ENCODE assay signal across 1 cellular context in the genomic region with DNA sequence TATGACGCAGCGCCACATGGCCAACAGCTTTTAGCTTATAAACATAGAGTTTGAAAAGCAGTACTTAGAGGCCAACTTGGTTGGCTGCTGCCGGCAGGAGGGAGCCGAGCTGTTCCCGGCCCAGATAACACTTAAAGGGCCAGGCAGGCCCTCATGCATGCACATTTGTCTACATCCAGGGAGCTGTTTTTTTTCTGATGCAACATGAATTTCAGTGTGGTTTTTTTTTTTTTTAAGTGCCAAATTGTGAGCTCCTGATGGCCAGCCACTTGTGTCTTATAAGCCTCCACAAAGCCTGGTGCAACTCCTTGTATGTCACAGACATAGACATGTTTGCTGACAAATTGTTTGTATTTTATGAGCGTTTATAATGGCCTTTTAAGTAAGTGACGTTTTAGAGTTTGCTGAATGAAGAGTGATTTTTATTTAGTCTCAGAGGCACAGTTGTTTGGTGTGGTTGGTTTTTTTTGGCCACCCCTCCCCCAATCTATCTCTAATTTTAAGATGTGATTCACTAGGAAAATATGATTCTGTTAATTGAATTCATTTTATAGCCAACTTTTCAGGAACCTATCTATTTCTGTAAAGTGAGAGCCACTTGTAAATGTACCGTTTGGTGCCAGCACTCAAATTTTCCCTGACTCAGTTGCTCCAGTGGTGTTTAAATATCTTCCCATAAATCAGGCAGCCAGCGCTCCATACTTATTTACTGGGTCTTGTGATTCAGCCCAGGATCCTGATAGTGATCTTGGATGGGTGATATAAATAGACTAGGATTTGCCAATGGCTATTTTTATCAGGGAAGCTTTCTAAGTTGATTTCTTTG.
TF ChIP-seq lines count a peak whose summit lies in the region.

No MANE protein-coding gene starts in this region.

TF ChIP-seq in K562, 482 proteins besides CTCF, POLR2A, EP300 and RAD21 (continued from another document and continues in another):
- no peak for TF ChIP-seq AFF4 (CRISPR knock-in tag; IDR thresholded peaks at IDR 0.05)
- TF ChIP-seq JUND (IDR thresholded peaks at IDR 0.05; ENCODE audit: borderline replicate concordance, low read depth, low read length) = 0 out of 2 replicates have a peak, but pooled peaks have one; percentile 50
- TF ChIP-seq JUND (tag; IDR thresholded peaks at IDR 0.05; ENCODE audit: borderline replicate concordance, low read depth, low read length) = no peak
- TF ChIP-seq L3MBTL2 (IDR thresholded peaks at IDR 0.05) = peak; percentile 89
- TF ChIP-seq ZNF584 (CRISPR knock-in tag; IDR thresholded peaks at IDR 0.05; ENCODE audit: low read depth) = no peak
- TF ChIP-seq ZNF695 (CRISPR knock-in tag; IDR thresholded peaks at IDR 0.05) = no peak
- TF ChIP-seq HDGF (IDR thresholded peaks at IDR 0.05) = 0 out of 2 replicates have a peak, but pooled peaks have one; percentile 62
- TF ChIP-seq, protein P1, sequence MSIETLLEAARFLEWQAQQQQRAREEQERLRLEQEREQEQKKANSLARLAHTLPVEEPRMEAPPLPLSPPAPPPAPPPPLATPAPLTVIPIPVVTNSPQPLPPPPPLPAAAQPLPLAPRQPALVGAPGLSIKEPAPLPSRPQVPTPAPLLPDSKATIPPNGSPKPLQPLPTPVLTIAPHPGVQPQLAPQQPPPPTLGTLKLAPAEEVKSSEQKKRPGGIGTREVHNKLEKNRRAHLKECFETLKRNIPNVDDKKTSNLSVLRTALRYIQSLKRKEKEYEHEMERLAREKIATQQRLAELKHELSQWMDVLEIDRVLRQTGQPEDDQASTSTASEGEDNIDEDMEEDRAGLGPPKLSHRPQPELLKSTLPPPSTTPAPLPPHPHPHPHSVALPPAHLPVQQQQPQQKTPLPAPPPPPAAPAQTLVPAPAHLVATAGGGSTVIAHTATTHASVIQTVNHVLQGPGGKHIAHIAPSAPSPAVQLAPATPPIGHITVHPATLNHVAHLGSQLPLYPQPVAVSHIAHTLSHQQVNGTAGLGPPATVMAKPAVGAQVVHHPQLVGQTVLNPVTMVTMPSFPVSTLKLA (conservative IDR thresholded peaks at IDR 0.05) = peak; percentile 73 to 85
- peak; percentile 53; the same call in 1 of the 2 replicates for TF ChIP-seq CREM (IDR thresholded peaks at IDR 0.05; ENCODE audit: low read depth)
- TF ChIP-seq TOE1 (IDR thresholded peaks at IDR 0.05; ENCODE audit: borderline replicate concordance) = 0 out of 2 replicates have a peak, but pooled peaks have one; percentile 22
- TF ChIP-seq TOE1 (CRISPR knock-in tag; IDR thresholded peaks at IDR 0.05; ENCODE audit: borderline replicate concordance, low read depth) = no peak
- TF ChIP-seq ARNT (IDR thresholded peaks at IDR 0.05) = peak in 1 of 2 experiments; percentile 54; a peak in 1 of 4 replicates
- no peak for TF ChIP-seq U2AF1 (optimal IDR thresholded peaks at IDR 0.05; ENCODE audit: low read depth, low read length)
- TF ChIP-seq CEBPB (tag; IDR thresholded peaks at IDR 0.05) = peak; percentile 42; the same call in 1 of the 2 replicates
- TF ChIP-seq BHLHE40 (IDR thresholded peaks at IDR 0.05; ENCODE audit: low read length) = peak; percentile 42; the same call in 1 of the 2 replicates
- TF ChIP-seq NR2F6 (CRISPR knock-in tag; IDR thresholded peaks at IDR 0.05) = no peak
- TF ChIP-seq SMAD4 (CRISPR knock-in tag; conservative IDR thresholded peaks at IDR 0.05) = peak; percentile 51
- no peak for TF ChIP-seq CREBBP (IDR thresholded peaks at IDR 0.05; ENCODE audit: low read depth, low read length)
- no peak for TF ChIP-seq HMG20B (CRISPR knock-in tag; IDR thresholded peaks at IDR 0.05)
- TF ChIP-seq TCF3 (CRISPR knock-in tag; IDR thresholded peaks at IDR 0.05) = peak; percentile 32; the same call in 1 of the 2 replicates
- TF ChIP-seq MLLT1 (IDR thresholded peaks at IDR 0.05) = no peak
- TF ChIP-seq, protein P2, sequence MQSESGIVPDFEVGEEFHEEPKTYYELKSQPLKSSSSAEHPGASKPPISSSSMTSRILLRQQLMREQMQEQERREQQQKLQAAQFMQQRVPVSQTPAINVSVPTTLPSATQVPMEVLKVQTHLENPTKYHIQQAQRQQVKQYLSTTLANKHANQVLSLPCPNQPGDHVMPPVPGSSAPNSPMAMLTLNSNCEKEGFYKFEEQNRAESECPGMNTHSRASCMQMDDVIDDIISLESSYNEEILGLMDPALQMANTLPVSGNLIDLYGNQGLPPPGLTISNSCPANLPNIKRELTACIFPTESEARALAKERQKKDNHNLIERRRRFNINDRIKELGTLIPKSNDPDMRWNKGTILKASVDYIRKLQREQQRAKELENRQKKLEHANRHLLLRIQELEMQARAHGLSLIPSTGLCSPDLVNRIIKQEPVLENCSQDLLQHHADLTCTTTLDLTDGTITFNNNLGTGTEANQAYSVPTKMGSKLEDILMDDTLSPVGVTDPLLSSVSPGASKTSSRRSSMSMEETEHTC (IDR thresholded peaks at IDR 0.05) = 0 out of 2 replicates have a peak, but pooled peaks have one; percentile 41
- peak; percentile 73 to 79; a peak in 2 of 4 replicates for TF ChIP-seq FOXA3 (CRISPR knock-in tag; conservative IDR thresholded peaks at IDR 0.05 in 1 of 2, IDR thresholded peaks at IDR 0.05 in 1 of 2)
- peak in 1 of 2 experiments; percentile 34; a peak in 1 of 4 replicates for TF ChIP-seq TRIM24 (IDR thresholded peaks at IDR 0.05)
- TF ChIP-seq DNMT1 (IDR thresholded peaks at IDR 0.05) = no peak
- TF ChIP-seq, protein P3, sequence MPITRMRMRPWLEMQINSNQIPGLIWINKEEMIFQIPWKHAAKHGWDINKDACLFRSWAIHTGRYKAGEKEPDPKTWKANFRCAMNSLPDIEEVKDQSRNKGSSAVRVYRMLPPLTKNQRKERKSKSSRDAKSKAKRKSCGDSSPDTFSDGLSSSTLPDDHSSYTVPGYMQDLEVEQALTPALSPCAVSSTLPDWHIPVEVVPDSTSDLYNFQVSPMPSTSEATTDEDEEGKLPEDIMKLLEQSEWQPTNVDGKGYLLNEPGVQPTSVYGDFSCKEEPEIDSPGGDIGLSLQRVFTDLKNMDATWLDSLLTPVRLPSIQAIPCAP (CRISPR knock-in tag; IDR thresholded peaks at IDR 0.05; ENCODE audit: borderline replicate concordance) = no peak
- TF ChIP-seq NFATC3 (IDR thresholded peaks at IDR 0.05) = 0 out of 2 replicates have a peak, but pooled peaks have one; percentile 35
- no peak for TF ChIP-seq HES1 (IDR thresholded peaks at IDR 0.05; ENCODE audit: low read depth)
- TF ChIP-seq MAX (CRISPR knock-in tag; IDR thresholded peaks at IDR 0.05) = peak; percentile 79
- no peak for TF ChIP-seq FOXJ3 (CRISPR knock-in tag; IDR thresholded peaks at IDR 0.05)
- TF ChIP-seq ARID3A (IDR thresholded peaks at IDR 0.05; ENCODE audit: borderline replicate concordance, low read depth, low read length) = no peak
- no peak for TF ChIP-seq HNRNPLL (IDR thresholded peaks at IDR 0.05; ENCODE audit: low read depth, low read length, poor library complexity, severe bottlenecking)
- no peak for TF ChIP-seq CREB1 (IDR thresholded peaks at IDR 0.05)
- TF ChIP-seq CREB1 (CRISPR knock-in tag; IDR thresholded peaks at IDR 0.05) = no peak
- TF ChIP-seq, protein P4, sequence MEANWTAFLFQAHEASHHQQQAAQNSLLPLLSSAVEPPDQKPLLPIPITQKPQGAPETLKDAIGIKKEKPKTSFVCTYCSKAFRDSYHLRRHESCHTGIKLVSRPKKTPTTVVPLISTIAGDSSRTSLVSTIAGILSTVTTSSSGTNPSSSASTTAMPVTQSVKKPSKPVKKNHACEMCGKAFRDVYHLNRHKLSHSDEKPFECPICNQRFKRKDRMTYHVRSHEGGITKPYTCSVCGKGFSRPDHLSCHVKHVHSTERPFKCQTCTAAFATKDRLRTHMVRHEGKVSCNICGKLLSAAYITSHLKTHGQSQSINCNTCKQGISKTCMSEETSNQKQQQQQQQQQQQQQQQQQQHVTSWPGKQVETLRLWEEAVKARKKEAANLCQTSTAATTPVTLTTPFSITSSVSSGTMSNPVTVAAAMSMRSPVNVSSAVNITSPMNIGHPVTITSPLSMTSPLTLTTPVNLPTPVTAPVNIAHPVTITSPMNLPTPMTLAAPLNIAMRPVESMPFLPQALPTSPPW (CRISPR knock-in tag; IDR thresholded peaks at IDR 0.05) = peak; percentile 27; the same call in 1 of the 2 replicates
- peak; percentile 78 for TF ChIP-seq FOXM1 (IDR thresholded peaks at IDR 0.05; ENCODE audit: low read depth)
- no peak for TF ChIP-seq FOXM1 (CRISPR knock-in tag; IDR thresholded peaks at IDR 0.05; ENCODE audit: low read depth)
- TF ChIP-seq GABPB1 (CRISPR knock-in tag; IDR thresholded peaks at IDR 0.05) = 0 out of 2 replicates have a peak, but pooled peaks have one; percentile 26
- TF ChIP-seq ATF7 (IDR thresholded peaks at IDR 0.05) = no peak; the same call in none of the 2 replicates
- peak; percentile 44; the same call in 1 of the 2 replicates for TF ChIP-seq SMARCA4 (IDR thresholded peaks at IDR 0.05)
- TF ChIP-seq SMARCE1 (IDR thresholded peaks at IDR 0.05) = no peak
- TF ChIP-seq MYBL2 (IDR thresholded peaks at IDR 0.05; ENCODE audit: low read depth) = peak; percentile 61
- TF ChIP-seq MYBL2 (CRISPR knock-in tag; IDR thresholded peaks at IDR 0.05; ENCODE audit: borderline replicate concordance) = no peak
- TF ChIP-seq RNF2 (IDR thresholded peaks at IDR 0.05) = peak; percentile 25; the same call in 1 of the 2 replicates
- TF ChIP-seq ZNF224 (CRISPR knock-in tag; IDR thresholded peaks at IDR 0.05) = no peak
- TF ChIP-seq MEF2D (tag; conservative IDR thresholded peaks at IDR 0.05; ENCODE audit: low read depth) = peak; percentile 91
- TF ChIP-seq ESRRA (IDR thresholded peaks at IDR 0.05; ENCODE audit: borderline replicate concordance, low read depth) = no peak
- TF ChIP-seq PPARD (CRISPR knock-in tag; IDR thresholded peaks at IDR 0.05) = no peak
- peak; percentile 56 for TF ChIP-seq CXXC5 (CRISPR knock-in tag; IDR thresholded peaks at IDR 0.05)
- no peak for TF ChIP-seq ATF1 (CRISPR knock-in tag; IDR thresholded peaks at IDR 0.05)
- peak; percentile 70 for TF ChIP-seq ATF1 (tag; IDR thresholded peaks at IDR 0.05)
